In genomic region chr5:136040746-136041415, GRCh38 we compare ENCODE assay signal across 11 cellular contexts. TPM values are rescaled to one million over a fixed set of nuclear protein-coding genes. Genes with fewer than 3 reads are reported as not detected.
DNase-seq lines count a peak whose midpoint lies in the region; ATAC-seq and FAIRE-seq lines count a peak whose summit lies in the region.
"Had no signal": no experiment of that assay in that cellular context is flagged by ENCODE, and none has a peak within 500 bp of the region (broad histone marks: within the 10 kb centered on the region; RNA-seq: fewer than 3 reads in every experiment).

No MANE protein-coding gene starts in this region.

- H3K4me3 ChIP-seq in small intestine (ENCODE audit: low read depth in 1 of 2, low read length in 2 of 2): no peak overlapping the region

- no peak overlapping the region for H3K27ac ChIP-seq in small intestine (ENCODE audit: low read depth in 1 of 2, low read length in 1 of 2)

- peaks cover 0 to 11% of the 10 kb centered on the region in 2 donors for H3K4me1 ChIP-seq in small intestine (ENCODE audit: control insufficient read depth in 2 of 2, insufficient read depth in 1 of 2, low read depth in 1 of 2, low read length in 1 of 2)

- peak; percentile 35 for DNase-seq in NCI-H510A treated with DMSO at 0.1 percent for 48 hours (lab: John Stamatoyannopoulos, UW)
- no peak for DNase-seq in NCI-H510A (lab: John Stamatoyannopoulos, UW)
- DNase-seq in NCI-H2029 (lab: John Stamatoyannopoulos, UW): peak; percentile 73
- DNase-seq in cerebellar cortex (ENCODE audit: low spot score): peak; percentile 73
- DNase-seq in small intestine: peak; percentile 9
- no peak for DNase-seq in HuH-7 (ENCODE audit: low spot score)
- DNase-seq: activated CD4-positive, alpha-beta T cell treated with anti-CD3 and anti-CD28 coated beads, Interleukin-2, amount 50 U/mL, for 48 hours; activated effector memory CD4-positive, alpha-beta T cell treated with Interleukin-2 at 50 U/mL for 16 hours; NCI-H187 had no signal

- ATAC-seq in GM18907 (IDR thresholded peaks at IDR 0.05; ENCODE audit: unreplicated experiment) (no peak), HG03025 (IDR thresholded peaks at IDR 0.05; ENCODE audit: low FRiP score, unreplicated experiment) (no peak)

- no peaks in the 10 kb centered on the region for H3K9me3 ChIP-seq in small intestine (ENCODE audit: control insufficient read depth, low read depth)

- no peaks in the 10 kb centered on the region for H3K27me3 ChIP-seq in small intestine (ENCODE audit: control insufficient read depth in 2 of 2, insufficient read depth in 2 of 2, low read length in 2 of 2)

- H3K36me3 ChIP-seq in small intestine (ENCODE audit: control insufficient read depth in 2 of 2, insufficient read depth in 2 of 2, low read length in 2 of 2): no peaks in the 10 kb centered on the region

- FAIRE-seq in small intestine (lab: Jason Lieb, UNC): no peak

- 31 to 57% (median 38%) methylated on average over 4 of the region's 4 CpGs for WGBS in small intestine, 3 donors

RNA-seq across cellular contexts. Expression of gene TGFBI, which starts 12.1 kb away (rescaled TPM):
- 10 to 100 TPM in 2 of 3 donors, 1 to 10 TPM in 1; 4.2 to 55.3 (median 41.3) TPM for polyA plus RNA-seq in small intestine

Comparison
In these comparisons a context has a peak if more than half of its experiments do, and no peak if none do; other contexts are left out.
1. DNase-seq: peak in NCI-H510A treated with DMSO at 0.1 percent for 48 hours (single experiment), NCI-H2029 (single experiment), cerebellar cortex (single experiment) and small intestine (single experiment); none in NCI-H510A (single experiment) and HuH-7 (single experiment).